Comparison of ENCODE assay signal across 8 cellular contexts in genomic region chr5:119355636-119356383, GRCh38. TPM values are rescaled to one million over a fixed set of nuclear protein-coding genes. Genes with fewer than 3 reads are reported as not detected.
A peak's percentile ranks its signal among the peaks of the same experiment; 100 is the strongest.
DNase-seq lines count a peak whose midpoint lies in the region; ATAC-seq, FAIRE-seq and TF ChIP-seq lines count a peak whose summit lies in the region.

TSS of gene TNFAIP8 (plus strand) at chr5:119356019. CDS start at chr5:119356091, 72 bp downstream.

- BruUV-seq in MCF 10A (replicated peaks; lab: Mats Ljungman, UMichigan), result TSS peak; percentile 61

- peak within 1 kb of the TSS; percentile 40 to 61 for H3K4me3 ChIP-seq in small intestine (ENCODE audit: low read depth in 1 of 2, low read length in 2 of 2)

- no peaks in the 10 kb centered on the region for H3K9me3 Mint-ChIP-seq in MCF 10A (ENCODE audit: unreplicated experiment)

- H3K27ac ChIP-seq in small intestine (ENCODE audit: low read depth in 1 of 2, low read length in 1 of 2), result peak within 1 kb of the TSS in 1 of 2 donors; percentile 84

- no peaks in the 10 kb centered on the region for H3K36me3 ChIP-seq in small intestine (ENCODE audit: control insufficient read depth in 2 of 2, insufficient read depth in 2 of 2, low read length in 2 of 2)

- H3K27me3 Mint-ChIP-seq in MCF 10A (ENCODE audit: insufficient read depth, unreplicated experiment), result no peaks in the 10 kb centered on the region

- intact Hi-C loops in MCF 10A (cut with micrococcal nuclease), result loop anchor here (1.0 to 2.0 kb wide), 6 partner anchors 31 to 368 kb away; partner anchors contain the start of genes DMXL1 and DTWD2

- CTCF ChIA-PET in MCF 10A (lab: Yijun Ruan, JAX), result interaction anchor here (0.6 to 11.7 kb wide), 20 partner anchors 10 to 1213 kb away, joined by 3 to 161 read pairs (median 5); partner anchors contain the start of gene DTWD2

- H3K9me3 ChIP-seq in small intestine (ENCODE audit: control insufficient read depth, low read depth), result no peaks in the 10 kb centered on the region

- WGBS in small intestine, 3 donors, result 1 to 4% (median 3%) methylated on average over 54 to 55 of the region's 55 CpGs

- POLR2A ChIA-PET in MCF 10A (lab: Yijun Ruan, JAX), result interaction anchor here (0.5 to 21.8 kb wide), 35 partner anchors 9 to 1294 kb away, joined by 3 to 492 read pairs (median 9); partner anchors contain the start of genes DMXL1, DTWD2 and HSD17B4

- peak within 1 kb of the TSS; percentile 95 for H3K4me3 Mint-ChIP-seq in MCF 10A (ENCODE audit: unreplicated experiment)

- TF ChIP-seq POLR2A in GM19193 (IDR thresholded peaks at IDR 0.05; ENCODE audit: extremely low read depth, insufficient read depth, insufficient read length), result peak; percentile 66

- no peak for TF ChIP-seq CTCF in MCF 10A (IDR thresholded peaks at IDR 0.05; ENCODE audit: unreplicated experiment)

- peaks cover 43% of the 10 kb centered on the region for H3K4me1 Mint-ChIP-seq in MCF 10A (ENCODE audit: insufficient read depth, unreplicated experiment)

- peak within 1 kb of the TSS; percentile 79 for H3K27ac Mint-ChIP-seq in MCF 10A (ENCODE audit: low read depth, unreplicated experiment)

- DNase-seq in ACHN (peak; percentile 49), T-helper 9 cell (peak; percentile 38), MCF 10A (ENCODE audit: unreplicated experiment) (peak; percentile 73), iPS-NIHi7 (ENCODE audit: extremely low spot score) (peak; percentile 82), small intestine (peak; percentile 30), NCI-H2227 (lab: John Stamatoyannopoulos, UW; ENCODE audit: unreplicated experiment) (no peak)

- H3K27me3 ChIP-seq in small intestine (ENCODE audit: control insufficient read depth in 2 of 2, insufficient read depth in 2 of 2, low read length in 2 of 2), result no peaks in the 10 kb centered on the region

- H3K36me3 Mint-ChIP-seq in MCF 10A (ENCODE audit: insufficient read depth, unreplicated experiment), result no peaks in the 10 kb centered on the region

- H3K4me1 ChIP-seq in small intestine (ENCODE audit: control insufficient read depth in 2 of 2, insufficient read depth in 1 of 2, low read depth in 1 of 2, low read length in 1 of 2), result peaks cover 0 to 21% of the 10 kb centered on the region in 2 donors

- in situ Hi-C loops in ACHN (cut with HindIII; ENCODE audit: low pct_ligation_motif_present, low pct_unique_long_range_greater_than_20kb, low sequenced_read_pairs), result no loop called here

- ATAC-seq in HG03354 (IDR thresholded peaks at IDR 0.05; ENCODE audit: poor library complexity, severe bottlenecking, unreplicated experiment), result peak; percentile 50

- FAIRE-seq in small intestine (lab: Jason Lieb, UNC), result no peak

RNA-seq across cellular contexts. Expression of gene TNFAIP8, which starts in this region (rescaled TPM):
- 13.0 and 16.2 TPM in 2 replicates for total RNA-seq in MCF 10A (2022)
- 10 to 100 TPM in 2 of 3 donors, 1 to 10 TPM in 1; 8.5 to 11.6 (median 10.3) TPM for polyA plus RNA-seq in small intestine
